Comparison of ENCODE assay signal across 9 cellular contexts in genomic region chr5:139341187-139341688, GRCh38. TPM values are rescaled to one million over a fixed set of nuclear protein-coding genes. Genes with fewer than 3 reads are reported as not detected.
DNase-seq lines count a peak whose midpoint lies in the region; ATAC-seq and TF ChIP-seq lines count a peak whose summit lies in the region.
"Had no signal": no experiment of that assay in that cellular context is flagged by ENCODE, and none has a peak within 500 bp of the region (broad histone marks: within the 10 kb centered on the region; RNA-seq: fewer than 3 reads in every experiment).

No MANE protein-coding gene starts in this region.

- CTCF ChIA-PET in WTC11 (lab: Charles Lee) = interaction anchor here (0.6 to 1.7 kb wide), 8 partner anchors 12 to 575 kb away, joined by 3 to 19 read pairs (median 3); partner anchors contain the start of gene PROB1

- H3K4me1 Mint-ChIP-seq in HFFc6 (ENCODE audit: low read depth) (peaks cover 51% of the 10 kb centered on the region), WTC11 (peaks cover 26% of the 10 kb centered on the region)
- H3K4me1 Mint-ChIP-seq in stimulated activated naive B cell treated with anti-CD40 and anti-IgM and Interleukin-4, amounts not matched to agents 10 μg/mL and 1 μg/mL and 100 μg/mL, for 72 hours = peaks cover 25 to 48% of the 10 kb centered on the region in 2 donors

- no peak for ATAC-seq in WTC11
- ATAC-seq in stimulated activated naive B cell treated with anti-CD40 and anti-IgM and Interleukin-4, amounts not matched to agents 10 μg/mL and 1 μg/mL and 100 μg/mL, for 72 hours (replicated peaks) = peak in 1 of 2 donors; percentile 35

- DNase-seq in HFFc6 = peak; percentile 97
- DNase-seq in WTC11 (ENCODE audit: low spot score) = no peak
- DNase-seq in iPS DF 6.9 (ENCODE audit: low read depth, low spot score) = no peak
- DNase-seq in stimulated activated naive B cell treated with anti-CD40 and anti-IgM and Interleukin-4, amounts not matched to agents 10 μg/mL and 1 μg/mL and 100 μg/mL, for 72 hours = no peak
- no peak for DNase-seq in T1000 (lab: John Stamatoyannopoulos, UW)
- no peak for DNase-seq in NCI-H446 (lab: John Stamatoyannopoulos, UW)
- no peak for DNase-seq in posterior vena cava (ENCODE audit: low spot score)
- no peak for DNase-seq in thyroid gland

- H3K27me3 ChIP-seq in iPS DF 6.9 (ENCODE audit: control insufficient read depth, insufficient read depth, low read length) (no peaks in the 10 kb centered on the region), thyroid gland (no peaks in the 10 kb centered on the region)

- peak overlapping the region; percentile 94 for H3K4me3 Mint-ChIP-seq in HFFc6
- H3K4me3 Mint-ChIP-seq in WTC11 = peak overlapping the region; percentile 97
- H3K4me3 Mint-ChIP-seq in stimulated activated naive B cell treated with anti-CD40 and anti-IgM and Interleukin-4, amounts not matched to agents 10 μg/mL and 1 μg/mL and 100 μg/mL, for 72 hours = peak overlapping the region; percentile 95 to 98

- WGBS in iPS DF 6.9 (ENCODE audit: insufficient coverage, insufficient read length) = no CpG with 5 or more reads among the region's 17 CpGs
- 8 to 10% methylated on average over 10 to 11 of the region's 17 CpGs for WGBS in thyroid gland, 2 donors

- H3K9me3 ChIP-seq in iPS DF 6.9 (ENCODE audit: control insufficient read depth, insufficient read depth, low read length) = no peaks in the 10 kb centered on the region
- no peaks in the 10 kb centered on the region for H3K9me3 ChIP-seq in thyroid gland

- intact Hi-C loops in posterior vena cava (cut with DNase I) (no loop called here), thyroid gland (cut with DNase I) (loop anchor here (5.0 kb wide), 1 partner anchor 49 kb away; the partner anchor contains the start of gene MATR3)

- H3K27ac Mint-ChIP-seq in HFFc6 (peak overlapping the region; percentile 98), WTC11 (peak overlapping the region; percentile 99)
- H3K27ac Mint-ChIP-seq in stimulated activated naive B cell treated with anti-CD40 and anti-IgM and Interleukin-4, amounts not matched to agents 10 μg/mL and 1 μg/mL and 100 μg/mL, for 72 hours = peak overlapping the region; percentile 99

- H3K36me3 Mint-ChIP-seq in HFFc6 (ENCODE audit: low read depth) (peaks cover 20% of the 10 kb centered on the region; the same call in 1 of the 2 replicates), WTC11 (peaks cover 27% of the 10 kb centered on the region)
- peaks cover 2 to 16% of the 10 kb centered on the region in 2 donors for H3K36me3 Mint-ChIP-seq in stimulated activated naive B cell treated with anti-CD40 and anti-IgM and Interleukin-4, amounts not matched to agents 10 μg/mL and 1 μg/mL and 100 μg/mL, for 72 hours

- no peaks in the 10 kb centered on the region for H3K9me3 Mint-ChIP-seq in HFFc6
- H3K9me3 Mint-ChIP-seq in WTC11 = peaks cover 8% of the 10 kb centered on the region
- H3K9me3 Mint-ChIP-seq in stimulated activated naive B cell treated with anti-CD40 and anti-IgM and Interleukin-4, amounts not matched to agents 10 μg/mL and 1 μg/mL and 100 μg/mL, for 72 hours = no peaks in the 10 kb centered on the region

- no peak for TF ChIP-seq POLR2A in thyroid gland (IDR thresholded peaks at IDR 0.05)

- peak overlapping the region; percentile 22; the same call in 1 of the 2 replicates for H3K4me3 ChIP-seq in iPS DF 6.9 (ENCODE audit: low read length)
- peak overlapping the region in 1 of 3 donors; percentile 80 for H3K4me3 ChIP-seq in thyroid gland (replicated peaks in 1 of 3)

- no peak overlapping the region for H3K27ac ChIP-seq in iPS DF 6.9 (ENCODE audit: low read length)
- H3K27ac ChIP-seq in thyroid gland = peak overlapping the region in 1 of 3 donors; percentile 95

- peaks cover 3% of the 10 kb centered on the region for H3K27me3 Mint-ChIP-seq in HFFc6 (ENCODE audit: insufficient read depth)
- H3K27me3 Mint-ChIP-seq in WTC11 (ENCODE audit: low read depth) = no peaks in the 10 kb centered on the region
- no peaks in the 10 kb centered on the region for H3K27me3 Mint-ChIP-seq in stimulated activated naive B cell treated with anti-CD40 and anti-IgM and Interleukin-4, amounts not matched to agents 10 μg/mL and 1 μg/mL and 100 μg/mL, for 72 hours

- no peaks in the 10 kb centered on the region for H3K36me3 ChIP-seq in iPS DF 6.9 (ENCODE audit: control insufficient read depth, insufficient read depth, low read length)
- H3K36me3 ChIP-seq in thyroid gland = no peaks in the 10 kb centered on the region

- POLR2A ChIA-PET in WTC11 (lab: Charles Lee) = interaction anchor here (0.6 to 1.8 kb wide), 9 partner anchors 9 to 767 kb away, joined by 3 to 34 read pairs (median 4); partner anchors contain the start of genes MATR3 and SPATA24

- TF ChIP-seq CTCF in HFFc6 (IDR thresholded peaks at IDR 0.05) (no peak), WTC11 (IDR thresholded peaks at IDR 0.05) (no peak), thyroid gland (IDR thresholded peaks at IDR 0.05) (no peak)

- H3K4me1 ChIP-seq in iPS DF 6.9 (ENCODE audit: control insufficient read depth, insufficient read depth, low read length) = no peaks in the 10 kb centered on the region
- H3K4me1 ChIP-seq in thyroid gland = peaks cover 14 to 26% of the 10 kb centered on the region in 2 donors

TF ChIP-seq in WTC11, 78 proteins besides CTCF, POLR2A, EP300 and RAD21:
- no peak for TF ChIP-seq ZNF263 (CRISPR knock-in tag; IDR thresholded peaks at IDR 0.05; ENCODE audit: low read depth)
- no peak for TF ChIP-seq FOXK1 (CRISPR knock-in tag; IDR thresholded peaks at IDR 0.05)
- no peak for TF ChIP-seq ELF4 (CRISPR knock-in tag; IDR thresholded peaks at IDR 0.05; ENCODE audit: low read depth)
- TF ChIP-seq, protein P1, sequence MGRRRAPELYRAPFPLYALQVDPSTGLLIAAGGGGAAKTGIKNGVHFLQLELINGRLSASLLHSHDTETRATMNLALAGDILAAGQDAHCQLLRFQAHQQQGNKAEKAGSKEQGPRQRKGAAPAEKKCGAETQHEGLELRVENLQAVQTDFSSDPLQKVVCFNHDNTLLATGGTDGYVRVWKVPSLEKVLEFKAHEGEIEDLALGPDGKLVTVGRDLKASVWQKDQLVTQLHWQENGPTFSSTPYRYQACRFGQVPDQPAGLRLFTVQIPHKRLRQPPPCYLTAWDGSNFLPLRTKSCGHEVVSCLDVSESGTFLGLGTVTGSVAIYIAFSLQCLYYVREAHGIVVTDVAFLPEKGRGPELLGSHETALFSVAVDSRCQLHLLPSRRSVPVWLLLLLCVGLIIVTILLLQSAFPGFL (CRISPR knock-in tag; IDR thresholded peaks at IDR 0.05; ENCODE audit: borderline replicate concordance) = no peak
- peak; percentile 63; the same call in 1 of the 2 replicates for TF ChIP-seq ZNF317 (CRISPR knock-in tag; IDR thresholded peaks at IDR 0.05; ENCODE audit: borderline replicate concordance, low read depth)
TF ChIP-seq in WTC11: peak in this region for 1.

RNA-seq across cellular contexts. Expression of gene PAIP2, which starts 0.4 kb away (rescaled TPM):
- total RNA-seq in HFFc6 (2021; fragmentation: NEBNext Ultra II Directional; extraction: Animal tissue kit (Norgen Biotek cat#: 25700)) = 10 to 100 TPM; 55.1 to 64.8 (median 59.8) TPM
- total RNA-seq in WTC11 (2021) (122 to 126 TPM (median 126 TPM) in 3 replicates), posterior vena cava (10 to 100 TPM; 67.6 to 75.4 TPM), thyroid gland (100 to 1,000 TPM in 3 of 4 donors, 10 to 100 TPM in 1; 92.7 to 136 (median 117) TPM)

RNA-seq across cellular contexts. Expression of gene SLC23A1, which starts 41.9 kb away (rescaled TPM):
- not detected for total RNA-seq in HFFc6 (2021; fragmentation: NEBNext Ultra II Directional; extraction: Animal tissue kit (Norgen Biotek cat#: 25700))
- total RNA-seq in WTC11 (2021) = not detected in 3 replicates
- total RNA-seq in posterior vena cava = not detected
- total RNA-seq in thyroid gland = not detected
- total RNA-seq: RPMI7951 had no signal

RNA-seq across cellular contexts. Expression of gene MATR3, which starts 47.7 kb away (rescaled TPM):
- 100 to 1,000 TPM; 117 to 179 (median 140) TPM for total RNA-seq in HFFc6 (2021; fragmentation: NEBNext Ultra II Directional; extraction: Animal tissue kit (Norgen Biotek cat#: 25700))
- total RNA-seq in WTC11 (2021) (228 to 290 TPM (median 233 TPM) in 3 replicates), posterior vena cava (100 to 1,000 TPM; 139 to 148 TPM), thyroid gland (100 to 1,000 TPM; 343 to 366 (median 354) TPM)

RNA-seq across cellular contexts. Expression of gene MZB1, which starts 48.5 kb away (rescaled TPM):
- under 1 TPM in 2 of 6 experiments, not detected in 4; 0.14 to 0.20 TPM for total RNA-seq in HFFc6 (2021; fragmentation: NEBNext Ultra II Directional; extraction: Animal tissue kit (Norgen Biotek cat#: 25700))
- total RNA-seq in WTC11 (2021) (0.85 to 1.8 TPM (median 1.1 TPM) in 3 replicates), posterior vena cava (1 to 10 TPM; 1.0 TPM), thyroid gland (1 to 10 TPM in 2 of 4 donors, not detected in 2; 1.1 to 6.0 TPM)
- total RNA-seq: RPMI7951 had no signal

RNA-seq across cellular contexts. Expression of gene PROB1, which starts 53.7 kb away (rescaled TPM):
- total RNA-seq in HFFc6 (2021; fragmentation: NEBNext Ultra II Directional; extraction: Animal tissue kit (Norgen Biotek cat#: 25700)) = 1 to 10 TPM; 2.8 to 5.3 (median 5.1) TPM
- total RNA-seq in WTC11 (2021) (2.5 to 3.3 TPM (median 3.2 TPM) in 3 replicates), posterior vena cava (1 to 10 TPM; 4.4 to 8.9 TPM), thyroid gland (1 to 10 TPM; 1.6 to 4.2 (median 1.9) TPM)
